ENCODE assay signal across 1 cellular context in genomic region chr1:8706995-8707396, GRCh38.
TF ChIP-seq lines count a peak whose summit lies in the region.

No MANE protein-coding gene starts in this region.

TF ChIP-seq in H1, 55 proteins besides CTCF, POLR2A, EP300 and RAD21:
- TF ChIP-seq CBX5 (IDR thresholded peaks at IDR 0.05; ENCODE audit: low read depth, low read length), result no peak
- 0 out of 2 replicates have a peak, but pooled peaks have one; percentile 28 for TF ChIP-seq TEAD4 (IDR thresholded peaks at IDR 0.05; ENCODE audit: low read depth, low read length)
- TF ChIP-seq SP1 (IDR thresholded peaks at IDR 0.05; ENCODE audit: low read depth, low read length), result peak; percentile 60
